In genomic region chr17:40563371-40564052, GRCh38 we compare ENCODE assay signal across 9 cellular contexts. TPM values are rescaled to one million over a fixed set of nuclear protein-coding genes. Genes with fewer than 3 reads are reported as not detected.
DNase-seq lines count a peak whose midpoint lies in the region; ATAC-seq and TF ChIP-seq lines count a peak whose summit lies in the region.
"Had no signal": no experiment of that assay in that cellular context is flagged by ENCODE, and none has a peak within 500 bp of the region (broad histone marks: within the 10 kb centered on the region; RNA-seq: fewer than 3 reads in every experiment).

No MANE protein-coding gene starts in this region.

- no peak overlapping the region for H2AK5ac ChIP-seq in trophoblast cell (ENCODE audit: low read length)

- no peak overlapping the region for H2BK5ac ChIP-seq in trophoblast cell (ENCODE audit: low read depth, low read length, poor library complexity)

- H3K27ac ChIP-seq in CD4-positive, CD25-positive, alpha-beta regulatory T cell (ENCODE audit: insufficient read depth, low read length, poor library complexity, severe bottlenecking), result peak overlapping the region; percentile 95
- H3K27ac ChIP-seq in trophoblast cell (ENCODE audit: low read depth, low read length) (no peak overlapping the region), gastroesophageal sphincter (no peak overlapping the region)

- ATAC-seq in CD4-positive, CD25-positive, alpha-beta regulatory T cell (ENCODE audit: low read depth in 2 of 2), result no peak
- ATAC-seq in gastroesophageal sphincter (no peak), HG02973 (IDR thresholded peaks at IDR 0.05; ENCODE audit: unreplicated experiment) (no peak)

- no peak overlapping the region for H4K8ac ChIP-seq in trophoblast cell (ENCODE audit: low read depth, low read length)

- no peak overlapping the region for H2AFZ ChIP-seq in trophoblast cell (ENCODE audit: insufficient read depth, low read length, poor library complexity)

- no peak overlapping the region for H3K18ac ChIP-seq in trophoblast cell (ENCODE audit: low read length)

- DNase-seq in CD4-positive, CD25-positive, alpha-beta regulatory T cell, result peak in 2 of 3 donors; percentile 35 to 61
- DNase-seq in activated T-helper 9 cell treated with anti-CD3 and anti-CD28 coated beads, Interleukin-2, amount 50 U/mL, for 16 hours (ENCODE audit: low read depth), result peak; percentile 53
- DNase-seq in trophoblast cell, result no peak
- DNase-seq in AG20443 (ENCODE audit: low spot score), result no peak
- no peak for DNase-seq in NCI-H1930 (lab: John Stamatoyannopoulos, UW)
- DNase-seq: retina had no signal

- peak overlapping the region; percentile 94 to 100 (median 97) for H3K27ac Mint-ChIP-seq in CD4-positive, CD25-positive, alpha-beta regulatory T cell
- peak overlapping the region; percentile 84 to 100 (median 99) for H3K27ac Mint-ChIP-seq in IgD-negative memory B cell

- no peak overlapping the region for H3K4ac ChIP-seq in trophoblast cell (ENCODE audit: low read depth, low read length)

- peaks cover 22% of the 10 kb centered on the region for H3K36me3 ChIP-seq in CD4-positive, CD25-positive, alpha-beta regulatory T cell (ENCODE audit: control insufficient read depth, insufficient read depth, low read length)
- H3K36me3 ChIP-seq in trophoblast cell (ENCODE audit: control insufficient read depth in 1 of 2, insufficient read depth in 2 of 2, low read length in 2 of 2) (no peaks in the 10 kb centered on the region), gastroesophageal sphincter (no peaks in the 10 kb centered on the region)

- peaks cover 9% of the 10 kb centered on the region for H3K79me1 ChIP-seq in trophoblast cell (ENCODE audit: low read length)

- no peak overlapping the region for H3K4me2 ChIP-seq in trophoblast cell (ENCODE audit: low read length)

- peak overlapping the region; percentile 98 for H3K4me3 ChIP-seq in CD4-positive, CD25-positive, alpha-beta regulatory T cell (ENCODE audit: low read depth, low read length)
- H3K4me3 ChIP-seq in trophoblast cell (ENCODE audit: low read depth, low read length), result no peak overlapping the region
- H3K4me3 ChIP-seq in gastroesophageal sphincter, result no peak overlapping the region

- no peak overlapping the region for H2BK120ac ChIP-seq in trophoblast cell (ENCODE audit: insufficient read depth, low read length, poor library complexity)

- no peaks in the 10 kb centered on the region for H3K27me3 Mint-ChIP-seq in CD4-positive, CD25-positive, alpha-beta regulatory T cell
- H3K27me3 Mint-ChIP-seq in IgD-negative memory B cell, result peaks cover 6% of the 10 kb centered on the region

- H3K9me3 ChIP-seq in CD4-positive, CD25-positive, alpha-beta regulatory T cell (ENCODE audit: control insufficient read depth in 2 of 2, low read length in 2 of 2), result no peaks in the 10 kb centered on the region
- H3K9me3 ChIP-seq in trophoblast cell (ENCODE audit: insufficient read depth, low read depth, low read length) (no peaks in the 10 kb centered on the region), gastroesophageal sphincter (no peaks in the 10 kb centered on the region)

- H2BK12ac ChIP-seq in trophoblast cell (ENCODE audit: low read length), result peak overlapping the region; percentile 18

- peaks cover 0 to 86% (median 40%) of the 10 kb centered on the region in 4 donors for H3K4me1 Mint-ChIP-seq in CD4-positive, CD25-positive, alpha-beta regulatory T cell
- H3K4me1 Mint-ChIP-seq in IgD-negative memory B cell, result peaks cover 31 to 53% (median 48%) of the 10 kb centered on the region in 3 donors

- no peak for TF ChIP-seq CTCF in gastroesophageal sphincter (IDR thresholded peaks at IDR 0.05)

- H3K4me3 Mint-ChIP-seq in CD4-positive, CD25-positive, alpha-beta regulatory T cell, result peak overlapping the region; percentile 91 to 95 (median 94)
- peak overlapping the region; percentile 83 to 98 (median 92) for H3K4me3 Mint-ChIP-seq in IgD-negative memory B cell

- no peaks in the 10 kb centered on the region for H3K79me2 ChIP-seq in trophoblast cell (ENCODE audit: control insufficient read depth, insufficient read depth, low read length, poor library complexity)

- no peak overlapping the region for H3K9ac ChIP-seq in trophoblast cell (ENCODE audit: low read length)

- TF ChIP-seq EP300 in gastroesophageal sphincter (IDR thresholded peaks at IDR 0.05), result no peak

- H4K91ac ChIP-seq in trophoblast cell (ENCODE audit: low read depth, low read length), result no peak overlapping the region

- H3K23ac ChIP-seq in trophoblast cell (ENCODE audit: low read length), result no peak overlapping the region

- peaks cover 85% of the 10 kb centered on the region for H3K4me1 ChIP-seq in CD4-positive, CD25-positive, alpha-beta regulatory T cell (ENCODE audit: control insufficient read depth, insufficient read depth, low read length, poor library complexity, severe bottlenecking)
- peaks cover 8 to 11% of the 10 kb centered on the region in 2 experiments for H3K4me1 ChIP-seq in trophoblast cell (ENCODE audit: control insufficient read depth in 1 of 2, insufficient read depth in 2 of 2, low read length in 2 of 2)
- H3K4me1 ChIP-seq in gastroesophageal sphincter, result peaks cover 0 to 23% (median 7%) of the 10 kb centered on the region in 3 donors

- H3K27me3 ChIP-seq in CD4-positive, CD25-positive, alpha-beta regulatory T cell (ENCODE audit: control insufficient read depth, insufficient read depth, low read length), result no peaks in the 10 kb centered on the region
- H3K27me3 ChIP-seq in trophoblast cell (ENCODE audit: insufficient read depth, low read length) (no peaks in the 10 kb centered on the region), gastroesophageal sphincter (peaks cover 22% of the 10 kb centered on the region)

- peaks cover 59% of the 10 kb centered on the region for H3K36me3 Mint-ChIP-seq in CD4-positive, CD25-positive, alpha-beta regulatory T cell
- peaks cover under 1% of the 10 kb centered on the region for H3K36me3 Mint-ChIP-seq in IgD-negative memory B cell

- no peak overlapping the region for H3K14ac ChIP-seq in trophoblast cell (ENCODE audit: low read length)

- peaks cover 0 to 2% (median 0%) of the 10 kb centered on the region in 7 donors for H3K9me3 Mint-ChIP-seq in CD4-positive, CD25-positive, alpha-beta regulatory T cell
- H3K9me3 Mint-ChIP-seq in IgD-negative memory B cell, result peaks cover 0 to 2% (median 0%) of the 10 kb centered on the region in 3 donors

- no peak overlapping the region for H4K12ac ChIP-seq in trophoblast cell (ENCODE audit: low read depth, low read length)

- WGBS in trophoblast cell (ENCODE audit: extremely low coverage, insufficient coverage, insufficient read length), result no CpG with 5 or more reads among the region's 9 CpGs
- WGBS in gastroesophageal sphincter (ENCODE audit: low coverage in 1 of 2), 2 donors, result 75 to 80% methylated on average over 2 to 6 of the region's 9 CpGs

- no peak for TF ChIP-seq POLR2A in gastroesophageal sphincter (IDR thresholded peaks at IDR 0.05)

RNA-seq across cellular contexts. Expression of gene CCR7, which starts 1.8 kb away (rescaled TPM):
- total RNA-seq in CD4-positive, CD25-positive, alpha-beta regulatory T cell, result 192 TPM
- 100 to 1,000 TPM; 351 to 828 (median 609) TPM for polyA plus RNA-seq in CD4-positive, CD25-positive, alpha-beta regulatory T cell
- 257 TPM for polyA plus RNA-seq in IgD-negative memory B cell
- 217 and 236 TPM in 2 replicates for polyA plus RNA-seq in trophoblast cell (2013)
- 1 to 10 TPM in 1 of 4 donors, under 1 TPM in 2, not detected in 1; 0.15 to 2.2 (median 0.35) TPM for total RNA-seq in gastroesophageal sphincter

Comparison
In these comparisons a context has a peak if more than half of its experiments do, and no peak if none do; other contexts are left out.
1. DNase-seq: peak in CD4-positive, CD25-positive, alpha-beta regulatory T cell (2 of 3) and activated T-helper 9 cell treated with anti-CD3 and anti-CD28 coated beads, Interleukin-2, amount 50 U/mL, for 16 hours (single experiment); none in trophoblast cell (0 of 2), AG20443 (single experiment) and NCI-H1930 (0 of 2).
2. RNA of gene CCR7, which starts 1.8 kb away (total RNA-seq): 192 TPM in CD4-positive, CD25-positive, alpha-beta regulatory T cell (single experiment); 0.15 to 2.2 TPM in gastroesophageal sphincter; every median in the first group is over 10 times any median in the second.